1 cellular context compared by ENCODE assay signal in the genomic region with DNA sequence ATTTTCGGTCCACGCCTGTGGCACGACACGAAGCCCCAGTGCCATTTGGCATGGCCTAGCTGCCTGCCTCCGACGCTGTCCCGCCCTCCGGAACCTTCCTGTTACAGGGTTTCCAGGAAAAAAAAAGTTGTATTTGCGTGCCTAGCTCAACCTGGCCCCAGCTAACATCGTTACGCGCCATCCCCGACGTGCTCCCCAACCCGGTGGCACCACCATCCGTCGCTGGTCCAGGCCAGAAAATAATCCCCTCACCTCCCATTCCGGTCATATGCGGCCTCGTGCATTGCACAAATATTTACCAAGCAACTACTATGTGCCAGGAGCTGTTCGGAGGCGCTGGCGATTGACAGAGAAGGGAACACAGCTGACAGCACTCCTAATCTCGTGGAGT.
TF ChIP-seq lines count a peak whose summit lies in the region.

No MANE protein-coding gene starts in this region.

TF ChIP-seq in GM12878, 131 proteins besides CTCF, POLR2A, EP300 and RAD21:
- TF ChIP-seq, protein P1, sequence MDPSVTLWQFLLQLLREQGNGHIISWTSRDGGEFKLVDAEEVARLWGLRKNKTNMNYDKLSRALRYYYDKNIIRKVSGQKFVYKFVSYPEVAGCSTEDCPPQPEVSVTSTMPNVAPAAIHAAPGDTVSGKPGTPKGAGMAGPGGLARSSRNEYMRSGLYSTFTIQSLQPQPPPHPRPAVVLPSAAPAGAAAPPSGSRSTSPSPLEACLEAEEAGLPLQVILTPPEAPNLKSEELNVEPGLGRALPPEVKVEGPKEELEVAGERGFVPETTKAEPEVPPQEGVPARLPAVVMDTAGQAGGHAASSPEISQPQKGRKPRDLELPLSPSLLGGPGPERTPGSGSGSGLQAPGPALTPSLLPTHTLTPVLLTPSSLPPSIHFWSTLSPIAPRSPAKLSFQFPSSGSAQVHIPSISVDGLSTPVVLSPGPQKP (IDR thresholded peaks at IDR 0.05; ENCODE audit: low read depth, low read length) = no peak
- TF ChIP-seq BHLHE40 (IDR thresholded peaks at IDR 0.05; ENCODE audit: borderline replicate concordance in 1 of 2, low read depth in 2 of 2, low read length in 1 of 2) (no peak), ZNF217 (IDR thresholded peaks at IDR 0.05) (no peak), HDAC6 (IDR thresholded peaks at IDR 0.05; ENCODE audit: unreplicated experiment) (no peak), ZNF687 (IDR thresholded peaks at IDR 0.05) (no peak), ZNF207 (IDR thresholded peaks at IDR 0.05; ENCODE audit: borderline replicate concordance) (no peak), ASH2L (IDR thresholded peaks at IDR 0.05; ENCODE audit: borderline replicate concordance, low read depth) (no peak), IRF5 (IDR thresholded peaks at IDR 0.05; ENCODE audit: borderline replicate concordance) (no peak), GABPA (IDR thresholded peaks at IDR 0.05; ENCODE audit: low read depth) (no peak), NBN (IDR thresholded peaks at IDR 0.05) (no peak), HDGF (IDR thresholded peaks at IDR 0.05) (no peak), FOXK2 (IDR thresholded peaks at IDR 0.05) (no peak)
